ENCODE assay signal across 18 cellular contexts in the genomic region with DNA sequence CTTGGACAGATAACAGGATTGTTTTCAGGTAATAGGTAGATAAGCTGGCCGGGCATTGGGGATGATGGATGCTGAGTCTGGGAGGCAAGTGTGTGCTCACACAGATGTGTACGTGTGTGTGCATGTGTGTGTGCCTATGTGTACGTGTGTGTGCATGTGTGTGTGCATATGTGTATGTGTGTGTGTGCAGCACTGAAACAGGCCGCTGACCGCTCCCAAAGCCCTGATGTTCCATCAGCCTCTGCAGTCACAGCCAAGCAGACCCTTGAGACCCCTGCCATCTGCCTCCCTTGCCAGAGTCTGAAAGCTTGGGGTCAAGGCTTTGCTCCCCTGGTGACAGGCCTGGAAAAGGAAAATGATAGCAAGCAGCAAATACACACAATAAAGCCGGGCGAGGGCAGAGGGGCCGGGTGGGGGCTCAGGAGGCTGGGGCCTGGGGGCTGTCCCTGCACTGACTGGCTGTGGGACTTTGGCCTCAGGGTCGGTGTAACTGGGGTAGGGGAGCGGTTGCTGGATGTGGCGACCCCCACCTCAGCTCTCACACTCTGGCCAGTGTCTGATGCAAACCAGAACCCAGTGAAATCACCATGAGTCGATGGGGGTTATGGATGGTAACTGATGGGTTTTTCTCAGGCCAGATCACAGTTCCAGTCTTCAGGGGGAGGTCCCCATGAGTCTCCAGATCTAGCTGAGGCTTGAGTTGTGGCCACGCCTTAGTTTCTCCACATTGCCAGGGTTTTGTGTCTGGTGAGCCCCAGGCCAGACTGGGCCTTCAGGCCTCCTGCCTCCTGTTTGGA. TPM values are rescaled to one million over a fixed set of nuclear protein-coding genes. Genes with fewer than 3 reads are reported as not detected.
DNase-seq lines count a peak whose midpoint lies in the region; TF ChIP-seq lines count a peak whose summit lies in the region.
"Had no signal": no experiment of that assay in that cellular context is flagged by ENCODE, and none has a peak within 500 bp of the region (broad histone marks: within the 10 kb centered on the region; RNA-seq: fewer than 3 reads in every experiment).

No MANE protein-coding gene starts in this region.

- H3K4me1 Mint-ChIP-seq in activated T-cell treated with anti-CD3 and anti-CD28 coated beads, Interleukin-2, amount 50 U/mL, for 24 hours (ENCODE audit: low read depth), result peaks cover 69% of the 10 kb centered on the region
- peaks cover 66% of the 10 kb centered on the region for H3K4me1 Mint-ChIP-seq in activated T-helper 2 cell treated with anti-CD3 and anti-CD28 coated beads, Interferon-gamma antibody, Interleukin-2, Interleukin-4, amounts not matched to agents 10 μg/mL and 5 μg/mL and 100 μg/mL, durations not matched to agents 14 hours and 24 hours and 36 hours (ENCODE audit: low read depth)
- H3K4me1 Mint-ChIP-seq in immature natural killer cell, result peaks cover 0 to 1% of the 10 kb centered on the region in 2 donors

- no peaks in the 10 kb centered on the region for H3K9me3 ChIP-seq in skeletal muscle tissue (ENCODE audit: control insufficient read depth in 3 of 3, low read length in 3 of 3)
- H3K9me3 ChIP-seq: esophagus muscularis mucosa, MG63 had no signal

- H3K27ac Mint-ChIP-seq in activated T-cell treated with anti-CD3 and anti-CD28 coated beads, Interleukin-2, amount 50 U/mL, for 24 hours, result peak overlapping the region; percentile 63
- H3K27ac Mint-ChIP-seq in activated T-helper 2 cell treated with anti-CD3 and anti-CD28 coated beads, Interferon-gamma antibody, Interleukin-2, Interleukin-4, amounts not matched to agents 10 μg/mL and 5 μg/mL and 100 μg/mL, durations not matched to agents 14 hours and 24 hours and 36 hours, result peak overlapping the region; percentile 76
- H3K27ac Mint-ChIP-seq in immature natural killer cell, result no peak overlapping the region
- H3K27ac Mint-ChIP-seq: activated T-helper 1 cell treated with anti-CD3 and anti-CD28 coated beads, Interleukin-12 subunit alpha, Interleukin-12 subunit beta, Interleukin-2, Interleukin-4 antibody, amounts not matched to agents 30 ng/mL and 10 ng/mL and 1 ng/mL, durations not matched to agents 14 hours and 24 hours and 36 hours; dendritic cell treated with granulocyte-macrophage colony-stimulating factor and Interleukin-4, amounts not matched to agents 40 ng/mL and 50 ng/mL, for 4 days had no signal

- no peak overlapping the region for H3K4me3 ChIP-seq in skeletal muscle tissue (ENCODE audit: low read length in 3 of 3)
- H3K4me3 ChIP-seq: esophagus muscularis mucosa, MG63 had no signal

- peaks cover 3% of the 10 kb centered on the region for H3K27me3 Mint-ChIP-seq in activated T-cell treated with anti-CD3 and anti-CD28 coated beads, Interleukin-2, amount 50 U/mL, for 24 hours
- no peaks in the 10 kb centered on the region for H3K27me3 Mint-ChIP-seq in activated T-helper 2 cell treated with anti-CD3 and anti-CD28 coated beads, Interferon-gamma antibody, Interleukin-2, Interleukin-4, amounts not matched to agents 10 μg/mL and 5 μg/mL and 100 μg/mL, durations not matched to agents 14 hours and 24 hours and 36 hours (ENCODE audit: low read depth)
- H3K27me3 Mint-ChIP-seq in immature natural killer cell (ENCODE audit: low read depth in 3 of 3), result peaks cover 0 to 7% (median 2%) of the 10 kb centered on the region in 3 donors
- H3K27me3 Mint-ChIP-seq: dendritic cell treated with granulocyte-macrophage colony-stimulating factor and Interleukin-4, amounts not matched to agents 40 ng/mL and 50 ng/mL, for 4 days had no signal

- H3K27me3 ChIP-seq in skeletal muscle tissue (ENCODE audit: control insufficient read depth in 3 of 3, insufficient read depth in 3 of 3, low read length in 3 of 3), result no peaks in the 10 kb centered on the region
- H3K27me3 ChIP-seq: MG63 had no signal

- peaks cover 22 to 26% (median 25%) of the 10 kb centered on the region in 3 donors for H3K4me1 ChIP-seq in skeletal muscle tissue (ENCODE audit: control insufficient read depth in 3 of 3, insufficient read depth in 3 of 3, low read length in 3 of 3)

- H3K27ac ChIP-seq in skeletal muscle tissue (ENCODE audit: low read depth, low read length), result peak overlapping the region; percentile 94
- H3K27ac ChIP-seq: esophagus muscularis mucosa had no signal

- H3K9ac ChIP-seq in skeletal muscle tissue (ENCODE audit: low read depth in 1 of 3, low read length in 3 of 3), result peak overlapping the region in 1 of 3 donors; percentile 45

- no peak overlapping the region for H3K4me3 Mint-ChIP-seq in activated T-cell treated with anti-CD3 and anti-CD28 coated beads, Interleukin-2, amount 50 U/mL, for 24 hours
- no peak overlapping the region for H3K4me3 Mint-ChIP-seq in activated T-helper 2 cell treated with anti-CD3 and anti-CD28 coated beads, Interferon-gamma antibody, Interleukin-2, Interleukin-4, amounts not matched to agents 10 μg/mL and 5 μg/mL and 100 μg/mL, durations not matched to agents 14 hours and 24 hours and 36 hours (ENCODE audit: low read depth)
- no peak overlapping the region for H3K4me3 Mint-ChIP-seq in immature natural killer cell
- H3K4me3 Mint-ChIP-seq: activated T-helper 1 cell treated with anti-CD3 and anti-CD28 coated beads, Interleukin-12 subunit alpha, Interleukin-12 subunit beta, Interleukin-2, Interleukin-4 antibody, amounts not matched to agents 30 ng/mL and 10 ng/mL and 1 ng/mL, durations not matched to agents 14 hours and 24 hours and 36 hours; dendritic cell treated with granulocyte-macrophage colony-stimulating factor and Interleukin-4, amounts not matched to agents 40 ng/mL and 50 ng/mL, for 4 days had no signal

- no peak for DNase-seq in activated T-cell treated with anti-CD3 and anti-CD28 coated beads, Interleukin-2, amount 50 U/mL, for 24 hours
- DNase-seq in activated T-cell treated with anti-CD3 and anti-CD28 coated beads for 4 hours, result no peak
- DNase-seq in activated T-helper 2 cell treated with anti-CD3 and anti-CD28 coated beads, Interferon-gamma antibody, Interleukin-2, Interleukin-4, amounts not matched to agents 10 μg/mL and 5 μg/mL and 100 μg/mL, durations not matched to agents 14 hours and 24 hours and 36 hours (ENCODE audit: low spot score), result no peak
- DNase-seq in immature natural killer cell, result no peak
- DNase-seq in hippocampal formation (lab: John Stamatoyannopoulos, UW), result no peak
- DNase-seq in EL, result no peak
- DNase-seq: activated CD4-positive, CD25-positive, alpha-beta regulatory T cell treated with anti-CD3 and anti-CD28 coated beads, Interleukin-2, amount 50 U/mL, for 72 hours; GDM1; NCI-H2029 treated with DMSO at 0.1 percent for 48 hours; NCI-H526 treated with DMSO at 0.1 percent for 48 hours; stimulated activated CD4-positive, alpha-beta T cell treated with anti-CD3 and anti-CD28 coated beads, Interleukin-4, amount 100 ng/mL, for 4 hours; stimulated activated naive CD4-positive, alpha-beta T cell treated with Interleukin-2 at 50 U/mL for 16 hours had no signal

- peak; percentile 23 for TF ChIP-seq POLR2A in GM19099 (IDR thresholded peaks at IDR 0.05; ENCODE audit: extremely low read depth, insufficient read length, low read depth)

- H3K36me3 Mint-ChIP-seq in activated T-cell treated with anti-CD3 and anti-CD28 coated beads, Interleukin-2, amount 50 U/mL, for 24 hours (ENCODE audit: low read depth), result no peaks in the 10 kb centered on the region
- no peaks in the 10 kb centered on the region for H3K36me3 Mint-ChIP-seq in activated T-helper 2 cell treated with anti-CD3 and anti-CD28 coated beads, Interferon-gamma antibody, Interleukin-2, Interleukin-4, amounts not matched to agents 10 μg/mL and 5 μg/mL and 100 μg/mL, durations not matched to agents 14 hours and 24 hours and 36 hours (ENCODE audit: low read depth)
- H3K36me3 Mint-ChIP-seq in immature natural killer cell, result no peaks in the 10 kb centered on the region

- intact Hi-C loops in activated T-helper 2 cell treated with anti-CD3 and anti-CD28 coated beads, Interferon-gamma antibody, Interleukin-2, Interleukin-4, amounts not matched to agents 10 μg/mL and 5 μg/mL and 100 μg/mL, durations not matched to agents 14 hours and 24 hours and 36 hours (cut with micrococcal nuclease), result no loop called here

- H3K9me3 Mint-ChIP-seq in activated T-cell treated with anti-CD3 and anti-CD28 coated beads, Interleukin-2, amount 50 U/mL, for 24 hours, result no peaks in the 10 kb centered on the region
- H3K9me3 Mint-ChIP-seq in activated T-helper 2 cell treated with anti-CD3 and anti-CD28 coated beads, Interferon-gamma antibody, Interleukin-2, Interleukin-4, amounts not matched to agents 10 μg/mL and 5 μg/mL and 100 μg/mL, durations not matched to agents 14 hours and 24 hours and 36 hours, result no peaks in the 10 kb centered on the region
- no peaks in the 10 kb centered on the region for H3K9me3 Mint-ChIP-seq in immature natural killer cell
- H3K9me3 Mint-ChIP-seq: activated T-helper 1 cell treated with anti-CD3 and anti-CD28 coated beads, Interleukin-12 subunit alpha, Interleukin-12 subunit beta, Interleukin-2, Interleukin-4 antibody, amounts not matched to agents 30 ng/mL and 10 ng/mL and 1 ng/mL, durations not matched to agents 14 hours and 24 hours and 36 hours; dendritic cell treated with granulocyte-macrophage colony-stimulating factor and Interleukin-4, amounts not matched to agents 40 ng/mL and 50 ng/mL, for 4 days had no signal

- H3K36me3 ChIP-seq in skeletal muscle tissue (ENCODE audit: control insufficient read depth in 3 of 3, insufficient read depth in 3 of 3, low read length in 3 of 3), result no peaks in the 10 kb centered on the region
- H3K36me3 ChIP-seq: esophagus muscularis mucosa, MG63 had no signal

RNA-seq across cellular contexts. Expression of a gene that starts 9.2 kb away (rescaled TPM):
- total RNA-seq in activated T-helper 2 cell treated with anti-CD3 and anti-CD28 coated beads, Interferon-gamma antibody, Interleukin-2, Interleukin-4, amounts not matched to agents 10 μg/mL and 5 μg/mL and 100 μg/mL, durations not matched to agents 14 hours and 24 hours and 36 hours, result 65.0 and 65.5 TPM in 2 replicates
- 0.52 TPM for total RNA-seq in skeletal muscle tissue
- under 1 TPM in 1 of 3 donors, not detected in 2; 0.09 TPM for polyA plus RNA-seq in immature natural killer cell

RNA-seq across cellular contexts. Expression of a gene that starts 34.7 kb away (rescaled TPM):
- 85.8 and 91.2 TPM in 2 replicates for total RNA-seq in activated T-helper 2 cell treated with anti-CD3 and anti-CD28 coated beads, Interferon-gamma antibody, Interleukin-2, Interleukin-4, amounts not matched to agents 10 μg/mL and 5 μg/mL and 100 μg/mL, durations not matched to agents 14 hours and 24 hours and 36 hours
- total RNA-seq in skeletal muscle tissue, result 26.1 TPM
- polyA plus RNA-seq in immature natural killer cell, result 10 to 100 TPM; 29.0 to 34.4 (median 32.4) TPM

Comparison
In these comparisons a context has a peak if more than half of its experiments do, and no peak if none do; other contexts are left out.
1. H3K27ac Mint-ChIP-seq: peak in activated T-cell treated with anti-CD3 and anti-CD28 coated beads, Interleukin-2, amount 50 U/mL, for 24 hours (single experiment) and activated T-helper 2 cell treated with anti-CD3 and anti-CD28 coated beads, Interferon-gamma antibody, Interleukin-2, Interleukin-4, amounts not matched to agents 10 μg/mL and 5 μg/mL and 100 μg/mL, durations not matched to agents 14 hours and 24 hours and 36 hours (single experiment); none in immature natural killer cell (0 of 6).
2. RNA of a gene that starts 9.2 kb away (total RNA-seq): 65.0 to 65.5 TPM in activated T-helper 2 cell treated with anti-CD3 and anti-CD28 coated beads, Interferon-gamma antibody, Interleukin-2, Interleukin-4, amounts not matched to agents 10 μg/mL and 5 μg/mL and 100 μg/mL, durations not matched to agents 14 hours and 24 hours and 36 hours; 0.52 TPM in skeletal muscle tissue (single experiment); every median in the first group is over 10 times any median in the second.